In the genomic region with DNA sequence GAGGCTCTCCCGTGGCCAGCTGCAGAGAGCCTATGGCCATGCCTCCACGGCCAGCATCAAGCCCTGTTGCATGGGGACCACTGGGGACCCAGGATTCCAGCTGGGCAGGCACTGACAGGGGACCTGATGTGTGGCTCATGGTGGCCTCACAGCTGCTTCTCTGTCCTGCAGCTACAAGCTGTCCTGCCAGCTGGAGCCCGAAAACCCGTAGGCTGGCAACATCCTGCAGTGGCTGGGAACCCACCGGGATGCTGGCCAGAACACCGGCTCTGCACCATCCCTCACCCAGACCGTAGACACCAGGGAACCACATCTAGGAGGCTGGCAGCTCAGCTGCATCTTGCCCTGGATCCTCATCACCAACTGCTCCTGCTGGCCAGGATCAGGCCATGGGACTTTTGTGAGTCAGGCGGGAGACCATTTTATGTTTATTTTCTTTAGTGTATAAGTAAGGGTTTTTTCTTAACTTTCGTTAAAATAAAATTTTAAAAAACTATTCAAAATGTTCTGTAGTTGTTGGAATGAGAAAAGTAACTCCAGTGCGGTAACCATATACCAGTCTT, we compare ENCODE assay signal across 1 cellular context.
TF ChIP-seq lines count a peak whose summit lies in the region.

No MANE protein-coding gene starts in this region.

TF ChIP-seq in IMR-90, 13 proteins besides CTCF, POLR2A, EP300 and RAD21:
- TF ChIP-seq, protein P1, sequence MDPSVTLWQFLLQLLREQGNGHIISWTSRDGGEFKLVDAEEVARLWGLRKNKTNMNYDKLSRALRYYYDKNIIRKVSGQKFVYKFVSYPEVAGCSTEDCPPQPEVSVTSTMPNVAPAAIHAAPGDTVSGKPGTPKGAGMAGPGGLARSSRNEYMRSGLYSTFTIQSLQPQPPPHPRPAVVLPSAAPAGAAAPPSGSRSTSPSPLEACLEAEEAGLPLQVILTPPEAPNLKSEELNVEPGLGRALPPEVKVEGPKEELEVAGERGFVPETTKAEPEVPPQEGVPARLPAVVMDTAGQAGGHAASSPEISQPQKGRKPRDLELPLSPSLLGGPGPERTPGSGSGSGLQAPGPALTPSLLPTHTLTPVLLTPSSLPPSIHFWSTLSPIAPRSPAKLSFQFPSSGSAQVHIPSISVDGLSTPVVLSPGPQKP (IDR thresholded peaks at IDR 0.05; ENCODE audit: borderline replicate concordance, low read depth, low read length) = no peak
- TF ChIP-seq MAFK (IDR thresholded peaks at IDR 0.05; ENCODE audit: low read depth, low read length) (no peak), RFX5 (IDR thresholded peaks at IDR 0.05; ENCODE audit: low read depth, low read length) (no peak), MXI1 (IDR thresholded peaks at IDR 0.05; ENCODE audit: borderline replicate concordance, low read depth, low read length) (no peak), SMC3 (IDR thresholded peaks at IDR 0.05; ENCODE audit: low read depth, low read length) (no peak), FOS (IDR thresholded peaks at IDR 0.05; ENCODE audit: low read depth, low read length) (no peak)
- TF ChIP-seq, protein P2, sequence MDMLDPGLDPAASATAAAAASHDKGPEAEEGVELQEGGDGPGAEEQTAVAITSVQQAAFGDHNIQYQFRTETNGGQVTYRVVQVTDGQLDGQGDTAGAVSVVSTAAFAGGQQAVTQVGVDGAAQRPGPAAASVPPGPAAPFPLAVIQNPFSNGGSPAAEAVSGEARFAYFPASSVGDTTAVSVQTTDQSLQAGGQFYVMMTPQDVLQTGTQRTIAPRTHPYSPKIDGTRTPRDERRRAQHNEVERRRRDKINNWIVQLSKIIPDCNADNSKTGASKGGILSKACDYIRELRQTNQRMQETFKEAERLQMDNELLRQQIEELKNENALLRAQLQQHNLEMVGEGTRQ (IDR thresholded peaks at IDR 0.05; ENCODE audit: low read depth, low read length) = no peak
